In genomic region chr12:3165311-3165931, GRCh38 we compare ENCODE assay signal across 19 cellular contexts.
"Had no signal": no experiment of that assay in that cellular context is flagged by ENCODE, and none has a peak within 500 bp of the region (broad histone marks: within the 10 kb centered on the region; RNA-seq: fewer than 3 reads in every experiment).

No MANE protein-coding gene starts in this region.

- H3K27ac Mint-ChIP-seq: activated CD4-positive, alpha-beta memory T cell treated with anti-CD3 and anti-CD28 coated beads, Interleukin-2, amount 10 ng/mL, durations not matched to agents 7 days and 5 days; activated CD4-positive, alpha-beta T cell treated with anti-CD3 and anti-CD28 coated beads for 36 hours; activated naive CD4-positive, alpha-beta T cell treated with anti-CD3 and anti-CD28 coated beads, Interleukin-2, amount 50 U/mL, for 72 hours had no signal

- H3K9me3 Mint-ChIP-seq: activated CD4-positive, alpha-beta memory T cell treated with anti-CD3 and anti-CD28 coated beads, Interleukin-2, amount 10 ng/mL, durations not matched to agents 7 days and 5 days; activated T-cell treated with anti-CD3 and anti-CD28 coated beads, Interleukin-2, amount 50 U/mL, for 4 hours; central memory CD8-positive, alpha-beta T cell had no signal

- ATAC-seq: activated CD4-positive, alpha-beta T cell treated with anti-CD3 and anti-CD28 coated beads for 36 hours; activated naive CD4-positive, alpha-beta T cell treated with anti-CD3 and anti-CD28 coated beads, Interleukin-2, amount 50 U/mL, for 72 hours; activated T-cell treated with anti-CD3 and anti-CD28 coated beads, Interleukin-2, amount 50 U/mL, for 4 hours; upper lobe of right lung had no signal

- H3K36me3 ChIP-seq: ovary, sigmoid colon, stomach, thoracic aorta, upper lobe of right lung had no signal

- H3K27me3 ChIP-seq: esophagus muscularis mucosa, ovary, sigmoid colon, stomach, upper lobe of right lung had no signal

- H3K36me3 Mint-ChIP-seq: activated naive CD4-positive, alpha-beta T cell treated with anti-CD3 and anti-CD28 coated beads, Interleukin-2, amount 50 U/mL, for 72 hours had no signal

- H3K4me1 ChIP-seq: upper lobe of right lung had no signal

- H3K27ac ChIP-seq: coronary artery, esophagus muscularis mucosa, ovary, sigmoid colon, stomach, thoracic aorta, upper lobe of right lung had no signal

- H3K4me1 Mint-ChIP-seq: activated CD4-positive, alpha-beta memory T cell treated with anti-CD3 and anti-CD28 coated beads, Interleukin-2, amount 10 ng/mL, durations not matched to agents 7 days and 5 days; central memory CD8-positive, alpha-beta T cell had no signal

- H3K4me3 ChIP-seq: coronary artery, esophagus muscularis mucosa, ovary, sigmoid colon, stomach, thoracic aorta, upper lobe of right lung had no signal

- H3K4me3 Mint-ChIP-seq: activated CD4-positive, alpha-beta memory T cell treated with anti-CD3 and anti-CD28 coated beads, Interleukin-2, amount 10 ng/mL, durations not matched to agents 7 days and 5 days; activated CD4-positive, alpha-beta T cell treated with anti-CD3 and anti-CD28 coated beads for 36 hours; activated T-cell treated with anti-CD3 and anti-CD28 coated beads, Interleukin-2, amount 50 U/mL, for 4 hours; brain; central memory CD8-positive, alpha-beta T cell had no signal

- H3K9me3 ChIP-seq: esophagus muscularis mucosa, ovary, sigmoid colon, stomach, thoracic aorta, upper lobe of right lung had no signal

- DNase-seq: activated CD4-positive, alpha-beta memory T cell treated with anti-CD3 and anti-CD28 coated beads, Interleukin-2, amount 10 ng/mL, durations not matched to agents 7 days and 5 days; activated CD4-positive, alpha-beta T cell treated with anti-CD3 and anti-CD28 coated beads for 36 hours; activated effector memory CD4-positive, alpha-beta T cell treated with Interleukin-2 at 50 U/mL for 16 hours; activated T-cell treated with anti-CD3 and anti-CD28 coated beads, Interleukin-2, amount 50 U/mL, for 4 hours; amygdala; ovary; sigmoid colon; stimulated activated CD4-positive, alpha-beta T cell treated with anti-CD3 and anti-CD28 coated beads, Interleukin-12 subunit alpha, Interleukin-12 subunit beta, amount 100 ng/mL, for 4 hours; stimulated activated CD4-positive, alpha-beta T cell treated with anti-CD3 and anti-CD28 coated beads, Interleukin-2, amount 100 ng/mL, for 24 hours; stomach; T-helper 1 cell; T1000; upper lobe of right lung had no signal
